Comparison of ENCODE assay signal across 8 cellular contexts in the genomic region with DNA sequence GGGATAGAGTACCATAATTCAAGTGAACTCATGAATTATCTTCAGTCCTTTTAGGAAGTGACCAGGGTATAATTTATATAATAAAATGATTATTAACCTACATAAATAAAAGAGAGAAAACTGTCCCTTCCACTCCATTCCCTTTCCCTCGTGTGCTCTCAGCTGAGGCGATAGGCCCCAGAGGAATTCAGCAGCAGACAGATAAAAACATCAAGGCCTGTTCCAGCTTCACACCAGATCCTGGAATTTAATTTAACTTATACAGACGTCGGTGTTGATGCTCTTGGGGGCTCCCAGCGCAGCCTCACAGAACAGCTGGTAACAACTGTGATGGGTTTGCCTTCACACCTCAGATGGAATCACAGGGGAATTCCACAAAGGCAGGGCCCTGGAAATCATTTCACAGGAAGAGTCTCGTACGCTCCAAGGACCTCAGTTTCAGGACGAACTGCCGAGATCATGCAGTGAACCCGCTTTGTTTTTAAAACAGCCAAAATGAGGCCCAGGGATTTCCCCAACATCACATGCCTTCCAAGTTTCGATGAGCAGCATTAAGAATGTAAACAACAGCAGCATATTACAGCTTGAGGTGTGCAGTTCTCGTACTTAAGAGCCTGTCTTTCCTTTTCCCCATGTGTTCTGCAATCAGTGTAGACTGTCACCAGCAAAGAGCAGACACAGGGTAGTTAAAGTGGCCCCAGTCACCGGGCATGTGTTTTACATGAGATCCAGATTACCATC.
DNase-seq lines count a peak whose midpoint lies in the region; ATAC-seq and TF ChIP-seq lines count a peak whose summit lies in the region.

No MANE protein-coding gene starts in this region.

- H3K4me1 ChIP-seq in HEK293 (ENCODE audit: control insufficient read depth, insufficient read depth, low read length) (0 out of 2 replicates have a peak, but pooled peaks cover 3% of the 10 kb centered on the region), left lung (peaks cover 0 to 6% of the 10 kb centered on the region in 2 donors), spleen (peaks cover 0 to 16% (median 9%) of the 10 kb centered on the region in 6 donors), tibial nerve (no peaks in the 10 kb centered on the region)

- TF ChIP-seq POLR2A in spleen (IDR thresholded peaks at IDR 0.05) (no peak), tibial nerve (IDR thresholded peaks at IDR 0.05) (no peak)

- no peaks in the 10 kb centered on the region for H3K27me3 ChIP-seq in left lung
- H3K27me3 ChIP-seq in spleen (replicated peaks in 1 of 7): no peaks in the 10 kb centered on the region
- no peaks in the 10 kb centered on the region for H3K27me3 ChIP-seq in tibial nerve

- ATAC-seq in GM18858 (IDR thresholded peaks at IDR 0.05; ENCODE audit: unreplicated experiment) (peak; percentile 87), left lung (peak; percentile 92)

- H3K9me3 ChIP-seq in HEK293 (ENCODE audit: control insufficient read depth, insufficient read depth, low read depth, low read length): no peaks in the 10 kb centered on the region
- H3K9me3 ChIP-seq in left lung: no peaks in the 10 kb centered on the region
- no peaks in the 10 kb centered on the region for H3K9me3 ChIP-seq in spleen
- H3K9me3 ChIP-seq in tibial nerve: no peaks in the 10 kb centered on the region

- no peaks in the 10 kb centered on the region for H3K36me3 ChIP-seq in HEK293 (ENCODE audit: control insufficient read depth in 2 of 2, insufficient read depth in 1 of 2, low read length in 2 of 2)
- H3K36me3 ChIP-seq in left lung: no peaks in the 10 kb centered on the region
- no peaks in the 10 kb centered on the region for H3K36me3 ChIP-seq in spleen
- no peaks in the 10 kb centered on the region for H3K36me3 ChIP-seq in tibial nerve

- POLR2A ChIA-PET in HEK293 (lab: Yijun Ruan, JAX): interaction anchor here (0.6 kb wide), 1 partner anchor 1209 kb away, joined by 4 read pairs; no protein-coding TSS in a partner anchor

- intact Hi-C loops in left lung (cut with DNase I): no loop called here
- intact Hi-C loops in spleen (cut with DNase I; ENCODE audit: low total_unique reads): no loop called here

- H3K27ac ChIP-seq in HEK293 (ENCODE audit: extremely low read depth, low read depth, low read length) (no peak overlapping the region), left lung (no peak overlapping the region), spleen (peak overlapping the region in 1 of 8 donors; percentile 6), tibial nerve (no peak overlapping the region)

- no peak for TF ChIP-seq EP300 in tibial nerve (IDR thresholded peaks at IDR 0.05)

- CTCF ChIA-PET in HEK293 (lab: Yijun Ruan, JAX): interaction anchor here (0.6 to 1.6 kb wide), 3 partner anchors 10 to 49 kb away, joined by 3 to 4 read pairs (median 3); no protein-coding TSS in a partner anchor

- DNase-seq in RPMI7951 (ENCODE audit: low read depth) (peak; percentile 63), left lung (no peak), KBM-7 (no peak), pons (ENCODE audit: low spot score) (no peak), spleen (no peak), tibial nerve (ENCODE audit: low spot score in 2 of 2) (no peak)

- in situ Hi-C loops in KBM-7 (cut with MboI; ENCODE audit: low pct_unique_long_range_greater_than_20kb, low sequenced_read_pairs): no loop called here

- 40 to 70% (median 53%) methylated on average over 13 of the region's 13 CpGs for WGBS in spleen, 5 donors
- WGBS in tibial nerve, 2 donors: 38 to 42% methylated on average over 13 of the region's 13 CpGs

- H3K4me3 ChIP-seq in HEK293 (ENCODE audit: low read depth, low read length): no peak overlapping the region
- no peak overlapping the region for H3K4me3 ChIP-seq in left lung
- H3K4me3 ChIP-seq in spleen: peak overlapping the region in 1 of 8 donors; percentile 36
- H3K4me3 ChIP-seq in tibial nerve: peak overlapping the region in 1 of 4 donors; percentile 9

- no peak for TF ChIP-seq CTCF in HEK293 (tag by site-specific recombination; IDR thresholded peaks at IDR 0.05)
- no peak for TF ChIP-seq CTCF in left lung (IDR thresholded peaks at IDR 0.05)
- TF ChIP-seq CTCF in spleen (IDR thresholded peaks at IDR 0.05 in 8 of 11, conservative IDR thresholded peaks at IDR 0.05 in 3 of 11): no peak
- TF ChIP-seq CTCF in tibial nerve (IDR thresholded peaks at IDR 0.05): no peak

TF ChIP-seq in HEK293, 187 proteins besides CTCF, POLR2A, EP300 and RAD21:
- no peak for TF ChIP-seq ZNF776 (tag by site-specific recombination; IDR thresholded peaks at IDR 0.05; ENCODE audit: borderline replicate concordance)
- TF ChIP-seq MYNN (tag by site-specific recombination; IDR thresholded peaks at IDR 0.05; ENCODE audit: borderline replicate concordance): peak; percentile 65; the same call in 1 of the 2 replicates
- TF ChIP-seq ZBTB20 (tag by site-specific recombination; IDR thresholded peaks at IDR 0.05): peak; percentile 48; the same call in 1 of the 2 replicates
- TF ChIP-seq ZBTB17 (tag by site-specific recombination; IDR thresholded peaks at IDR 0.05): 0 out of 2 replicates have a peak, but pooled peaks have one; percentile 38
- no peak for TF ChIP-seq ZNF324 (tag by site-specific recombination; IDR thresholded peaks at IDR 0.05)
- TF ChIP-seq, protein P1, sequence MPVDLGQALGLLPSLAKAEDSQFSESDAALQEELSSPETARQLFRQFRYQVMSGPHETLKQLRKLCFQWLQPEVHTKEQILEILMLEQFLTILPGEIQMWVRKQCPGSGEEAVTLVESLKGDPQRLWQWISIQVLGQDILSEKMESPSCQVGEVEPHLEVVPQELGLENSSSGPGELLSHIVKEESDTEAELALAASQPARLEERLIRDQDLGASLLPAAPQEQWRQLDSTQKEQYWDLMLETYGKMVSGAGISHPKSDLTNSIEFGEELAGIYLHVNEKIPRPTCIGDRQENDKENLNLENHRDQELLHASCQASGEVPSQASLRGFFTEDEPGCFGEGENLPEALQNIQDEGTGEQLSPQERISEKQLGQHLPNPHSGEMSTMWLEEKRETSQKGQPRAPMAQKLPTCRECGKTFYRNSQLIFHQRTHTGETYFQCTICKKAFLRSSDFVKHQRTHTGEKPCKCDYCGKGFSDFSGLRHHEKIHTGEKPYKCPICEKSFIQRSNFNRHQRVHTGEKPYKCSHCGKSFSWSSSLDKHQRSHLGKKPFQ (tag by site-specific recombination; IDR thresholded peaks at IDR 0.05): 0 out of 2 replicates have a peak, but pooled peaks have one; percentile 25
- no peak for TF ChIP-seq ZBTB21 (tag by site-specific recombination; IDR thresholded peaks at IDR 0.05)
- no peak for TF ChIP-seq MEIS1 (CRISPR knock-in tag; IDR thresholded peaks at IDR 0.05; ENCODE audit: borderline replicate concordance)
TF ChIP-seq in HEK293: peak in this region for 4.
